In genomic region chr7:99061001-99061779, GRCh38 we compare ENCODE assay signal across 15 cellular contexts.
"Had no signal": no experiment of that assay in that cellular context is flagged by ENCODE, and none has a peak within 500 bp of the region (broad histone marks: within the 10 kb centered on the region; RNA-seq: fewer than 3 reads in every experiment).

No MANE protein-coding gene starts in this region.

- H3K4me3 ChIP-seq: skin epidermis, upper lobe of left lung had no signal

- DNase-seq: activated CD4-positive, alpha-beta T cell treated with anti-CD3 and anti-CD28 coated beads, Interleukin-2, amount 50 U/mL, for 4 hours; activated naive CD4-positive, alpha-beta T cell treated with anti-CD3 and anti-CD28 coated beads, Interleukin-2, amount 10 ng/mL, durations not matched to agents 7 days and 5 days; brain microvascular endothelial cell; cerebellar nuclear complex; dermis blood vessel endothelial cell; endodermal cell; erythroblast; hippocampal formation; kidney glomerular epithelial cell; substantia nigra; upper lobe of left lung had no signal

- H3K9me3 ChIP-seq: neutrophil, upper lobe of left lung had no signal

- H3K27ac Mint-ChIP-seq: activated naive CD4-positive, alpha-beta T cell treated with anti-CD3 and anti-CD28 coated beads, Interleukin-2, amount 10 ng/mL, durations not matched to agents 7 days and 5 days; endodermal cell; T-helper 2 cell treated with Interferon-gamma antibody and Interleukin-4, amounts not matched to agents 5 μg/mL and 100 μg/mL, for 36 hours had no signal

- H3K27ac ChIP-seq: brain microvascular endothelial cell, neutrophil, skin epidermis, upper lobe of left lung had no signal

- H3K4me1 Mint-ChIP-seq: endodermal cell had no signal

- H3K27me3 ChIP-seq: brain microvascular endothelial cell, neutrophil, upper lobe of left lung had no signal

- H3K4me3 Mint-ChIP-seq: activated naive CD4-positive, alpha-beta T cell treated with anti-CD3 and anti-CD28 coated beads, Interleukin-2, amount 10 ng/mL, durations not matched to agents 7 days and 5 days; endodermal cell; T-helper 2 cell treated with Interferon-gamma antibody and Interleukin-4, amounts not matched to agents 5 μg/mL and 100 μg/mL, for 36 hours had no signal

- H3K9me3 Mint-ChIP-seq: activated naive CD4-positive, alpha-beta T cell treated with anti-CD3 and anti-CD28 coated beads, Interleukin-2, amount 10 ng/mL, durations not matched to agents 7 days and 5 days; endodermal cell; T-helper 2 cell treated with Interferon-gamma antibody and Interleukin-4, amounts not matched to agents 5 μg/mL and 100 μg/mL, for 36 hours had no signal

- H3K27me3 Mint-ChIP-seq: activated naive CD4-positive, alpha-beta T cell treated with anti-CD3 and anti-CD28 coated beads, Interleukin-2, amount 10 ng/mL, durations not matched to agents 7 days and 5 days had no signal

- ATAC-seq: activated CD4-positive, CD25-positive, alpha-beta regulatory T cell treated with anti-CD3 and anti-CD28 coated beads, Interleukin-2, amount 50 U/mL, for 24 hours had no signal
